Comparison of ENCODE assay signal across 10 cellular contexts in the genomic region with DNA sequence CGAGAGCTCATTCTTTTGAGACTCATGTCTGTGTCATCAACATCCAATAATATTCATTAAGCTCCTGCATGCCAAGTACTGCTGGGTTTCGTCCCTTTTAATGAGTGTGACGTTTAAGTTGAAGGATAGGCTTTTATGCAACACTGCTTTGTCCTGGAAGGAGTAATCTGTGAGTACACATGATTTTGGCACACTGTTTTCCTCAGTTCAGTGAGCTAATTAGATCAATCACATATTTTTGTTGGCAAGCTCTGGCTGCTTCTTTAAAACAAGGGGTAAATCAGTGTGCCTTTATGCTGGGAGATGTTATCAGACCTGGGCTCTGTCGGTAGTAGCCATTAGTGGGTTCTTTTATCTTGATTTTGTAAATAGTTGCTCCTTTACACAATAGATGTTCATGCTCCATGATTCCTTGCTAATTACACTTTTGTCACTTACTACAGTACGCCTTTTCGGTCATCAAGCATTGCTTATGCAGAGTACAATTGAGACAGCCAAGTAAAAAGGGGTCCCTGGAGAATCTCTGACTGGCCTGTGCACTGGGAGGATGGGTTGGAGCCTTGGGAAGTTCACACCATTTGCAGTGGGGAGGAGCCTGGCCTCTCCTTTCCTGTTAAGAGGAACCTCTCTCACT.
A peak's percentile ranks its signal among the peaks of the same experiment; 100 is the strongest.
DNase-seq lines count a peak whose midpoint lies in the region; ATAC-seq and TF ChIP-seq lines count a peak whose summit lies in the region.
"Had no signal": no experiment of that assay in that cellular context is flagged by ENCODE, and none has a peak within 500 bp of the region (broad histone marks: within the 10 kb centered on the region; RNA-seq: fewer than 3 reads in every experiment).

No MANE protein-coding gene starts in this region.

- H3K27me3 Mint-ChIP-seq in naive thymus-derived CD4-positive, alpha-beta T cell: peaks cover 0 to 12% (median 3%) of the 10 kb centered on the region in 5 donors

- POLR2A ChIA-PET in naive thymus-derived CD4-positive, alpha-beta T cell (lab: Charles Lee): no interaction called here

- ATAC-seq in psoas muscle: no peak
- ATAC-seq in naive thymus-derived CD4-positive, alpha-beta T cell: no peak

- H3K27ac Mint-ChIP-seq in naive thymus-derived CD4-positive, alpha-beta T cell: no peak overlapping the region

- intact Hi-C loops in psoas muscle (cut with DNase I): no loop called here
- intact Hi-C loops in naive thymus-derived CD4-positive, alpha-beta T cell (cut with micrococcal nuclease): no loop called here

- H3K36me3 Mint-ChIP-seq in naive thymus-derived CD4-positive, alpha-beta T cell: peaks cover 0 to 7% (median 0%) of the 10 kb centered on the region in 5 donors

- H3K4me3 Mint-ChIP-seq in naive thymus-derived CD4-positive, alpha-beta T cell: no peak overlapping the region

- DNase-seq in GM04503 (ENCODE audit: low read depth) (peak; percentile 55), NCI-H748 (lab: John Stamatoyannopoulos, UW; ENCODE audit: unreplicated experiment) (peak; percentile 93), epithelial cell of esophagus (ENCODE audit: low read depth) (peak; percentile 97), psoas muscle (no peak), mesenteric fat pad (ENCODE audit: low spot score) (no peak), inferior parietal cortex (ENCODE audit: extremely low spot score) (no peak)
- no peak for DNase-seq in activated T-cell treated with anti-CD3 and anti-CD28 coated beads, Interleukin-2, amount 50 U/mL, for 48 hours
- no peak for DNase-seq in naive thymus-derived CD4-positive, alpha-beta T cell
- DNase-seq: activated gamma-delta T cell treated with Interleukin-2 at 50 U/mL for 16 hours, right lobe of liver had no signal

- no peaks in the 10 kb centered on the region for H3K4me1 Mint-ChIP-seq in naive thymus-derived CD4-positive, alpha-beta T cell

- H3K9me3 ChIP-seq in psoas muscle: no peaks in the 10 kb centered on the region
- H3K9me3 ChIP-seq in naive thymus-derived CD4-positive, alpha-beta T cell (ENCODE audit: control insufficient read depth in 2 of 3, low read length in 3 of 3): no peaks in the 10 kb centered on the region
- H3K9me3 ChIP-seq: right lobe of liver had no signal

- peak overlapping the region; percentile 56 for H3K27ac ChIP-seq in psoas muscle
- H3K27ac ChIP-seq in naive thymus-derived CD4-positive, alpha-beta T cell (ENCODE audit: low read depth, low read length): no peak overlapping the region
- H3K27ac ChIP-seq: right lobe of liver had no signal

- H3K4me3 ChIP-seq in epithelial cell of esophagus (ENCODE audit: low read length) (no peak overlapping the region), psoas muscle (no peak overlapping the region)
- H3K4me3 ChIP-seq in naive thymus-derived CD4-positive, alpha-beta T cell (ENCODE audit: low read length): no peak overlapping the region
- H3K4me3 ChIP-seq: right lobe of liver had no signal

- peaks cover 44% of the 10 kb centered on the region for H3K4me1 ChIP-seq in psoas muscle
- H3K4me1 ChIP-seq in naive thymus-derived CD4-positive, alpha-beta T cell (ENCODE audit: control insufficient read depth in 2 of 2, insufficient read depth in 2 of 2, low read length in 2 of 2): no peaks in the 10 kb centered on the region
- H3K4me1 ChIP-seq: right lobe of liver had no signal

- WGBS in psoas muscle, 3 donors: 47 to 52% (median 49%) methylated on average over 6 of the region's 6 CpGs

- no peaks in the 10 kb centered on the region for H3K36me3 ChIP-seq in psoas muscle (ENCODE audit: insufficient read depth in 1 of 2, low read depth in 1 of 2)
- H3K36me3 ChIP-seq in naive thymus-derived CD4-positive, alpha-beta T cell (ENCODE audit: control insufficient read depth in 2 of 3, insufficient read depth in 3 of 3, low read length in 3 of 3): no peaks in the 10 kb centered on the region
- H3K36me3 ChIP-seq: right lobe of liver had no signal

- no peaks in the 10 kb centered on the region for H3K27me3 ChIP-seq in psoas muscle (ENCODE audit: insufficient read depth in 3 of 3, low read length in 2 of 3)
- H3K27me3 ChIP-seq in naive thymus-derived CD4-positive, alpha-beta T cell (ENCODE audit: control insufficient read depth in 2 of 2, insufficient read depth in 2 of 2, low read length in 2 of 2): peaks cover 0 to 4% of the 10 kb centered on the region in 2 donors
- H3K27me3 ChIP-seq: right lobe of liver had no signal

- TF ChIP-seq CTCF in epithelial cell of esophagus (IDR thresholded peaks at IDR 0.05; ENCODE audit: insufficient read depth, low read depth, low read length, missing control alignments) (no peak), psoas muscle (IDR thresholded peaks at IDR 0.05) (no peak)

- H3K9me3 Mint-ChIP-seq in naive thymus-derived CD4-positive, alpha-beta T cell: peaks cover 0 to 2% (median 0%) of the 10 kb centered on the region in 11 donors

- CTCF ChIA-PET in naive thymus-derived CD4-positive, alpha-beta T cell (lab: Charles Lee): no interaction called here

Comparison
In these comparisons a context has a peak if more than half of its experiments do, and no peak if none do; other contexts are left out.
1. DNase-seq: peak in GM04503 (single experiment), NCI-H748 (single experiment) and epithelial cell of esophagus (single experiment); none in psoas muscle (0 of 2), mesenteric fat pad (single experiment), activated T-cell treated with anti-CD3 and anti-CD28 coated beads, Interleukin-2, amount 50 U/mL, for 48 hours (0 of 2), naive thymus-derived CD4-positive, alpha-beta T cell (0 of 9) and inferior parietal cortex (single experiment).